ENCODE assay signal across 12 cellular contexts in genomic region chr16:19393226-19394074, GRCh38. TPM values are rescaled to one million over a fixed set of nuclear protein-coding genes. Genes with fewer than 3 reads are reported as not detected.
DNase-seq lines count a peak whose midpoint lies in the region; ATAC-seq and TF ChIP-seq lines count a peak whose summit lies in the region.
"Had no signal": no experiment of that assay in that cellular context is flagged by ENCODE, and none has a peak within 500 bp of the region (broad histone marks: within the 10 kb centered on the region; RNA-seq: fewer than 3 reads in every experiment).

No MANE protein-coding gene starts in this region.

- H3K36me3 ChIP-seq in A673 (ENCODE audit: insufficient read depth, low read length, poor library complexity, severe bottlenecking): no peaks in the 10 kb centered on the region
- H3K36me3 ChIP-seq in mesodermal cell (ENCODE audit: control insufficient read depth, insufficient read depth, low read length): peaks cover 13% of the 10 kb centered on the region
- H3K36me3 ChIP-seq: SJSA1 had no signal

- no peak overlapping the region for H3K4me3 ChIP-seq in A673 (ENCODE audit: low read depth, low read length, poor library complexity, severe bottlenecking)
- no peak overlapping the region for H3K4me3 ChIP-seq in cardiac fibroblast (replicated peaks in 1 of 2; ENCODE audit: low read depth in 2 of 2, low read length in 2 of 2)
- peak overlapping the region; percentile 25 for H3K4me3 ChIP-seq in mesodermal cell (ENCODE audit: extremely low read depth, insufficient read depth, low read length, poor library complexity, severe bottlenecking)
- H3K4me3 ChIP-seq: SJSA1 had no signal

- no peaks in the 10 kb centered on the region for H3K27me3 ChIP-seq in A673 (replicated peaks; ENCODE audit: insufficient read depth, low read depth, low read length, poor library complexity)
- H3K27me3 ChIP-seq: SJSA1 had no signal

- CTCF ChIA-PET in A673 (lab: Charles Lee): no interaction called here

- H3K9me3 ChIP-seq in A673 (ENCODE audit: low read depth, low read length, poor library complexity, severe bottlenecking) (no peaks in the 10 kb centered on the region), mesodermal cell (ENCODE audit: control insufficient read depth, low read length) (peaks cover 28% of the 10 kb centered on the region)
- H3K9me3 ChIP-seq: SJSA1 had no signal

- peak overlapping the region; percentile 65 for H3K27ac ChIP-seq in A673 (ENCODE audit: low read depth, low read length, poor library complexity, severe bottlenecking)
- peak overlapping the region; percentile 99 for H3K27ac ChIP-seq in mesodermal cell (ENCODE audit: low read depth, low read length, severe bottlenecking)
- H3K27ac ChIP-seq: SJSA1 had no signal

- H3K4me1 ChIP-seq in A673 (ENCODE audit: insufficient read depth, low read length, poor library complexity, severe bottlenecking) (peaks cover 12% of the 10 kb centered on the region), mesodermal cell (ENCODE audit: control insufficient read depth, insufficient read depth, low read length, poor library complexity, severe bottlenecking) (peaks cover 24% of the 10 kb centered on the region)
- H3K4me1 ChIP-seq: SJSA1 had no signal

- TF ChIP-seq CTCF in A673 (conservative IDR thresholded peaks at IDR 0.05; ENCODE audit: low read depth, low read length): no peak
- TF ChIP-seq CTCF in cardiac fibroblast (IDR thresholded peaks at IDR 0.05; ENCODE audit: low read depth, low read length): no peak

- peak; percentile 77 for DNase-seq in A673 (ENCODE audit: low spot score)
- DNase-seq in LHCN-M2 (ENCODE audit: low read depth): peak; percentile 18
- DNase-seq in cardiac fibroblast (ENCODE audit: low read depth in 2 of 2): peak; percentile 3 to 32
- DNase-seq in NCI-H345 (lab: John Stamatoyannopoulos, UW): no peak
- DNase-seq: activated CD4-positive, alpha-beta T cell treated with anti-CD3 and anti-CD28 coated beads, Interleukin-2, amount 50 U/mL, for 48 hours; activated naive CD8-positive, alpha-beta T cell treated with anti-CD3 and anti-CD28 coated beads, Interleukin-2, amount 10 ng/mL, durations not matched to agents 7 days and 5 days; NCI-H187 had no signal

- WGBS in mesodermal cell (ENCODE audit: insufficient coverage in 2 of 2), 2 experiments: 45 to 53% methylated on average over 13 of the region's 13 CpGs

- POLR2A ChIA-PET in A673 (lab: Charles Lee; ENCODE audit: low non-redundant PET): no interaction called here

- ATAC-seq in HG03135 (IDR thresholded peaks at IDR 0.05; ENCODE audit: unreplicated experiment) (no peak), GM21825 (IDR thresholded peaks at IDR 0.05; ENCODE audit: unreplicated experiment) (no peak), GM19351 (IDR thresholded peaks at IDR 0.05; ENCODE audit: unreplicated experiment) (no peak)

- BruUV-seq in A673 (replicated peaks; lab: Mats Ljungman, UMichigan): no TSS peak

- intact Hi-C loops in A673 (cut with micrococcal nuclease; ENCODE audit: unreplicated experiment): no loop called here

RNA-seq across cellular contexts. Expression of gene TMC5, which starts 24.2 kb away (rescaled TPM):
- total RNA-seq in A673 (2021) (1.0 and 3.5 TPM in 2 replicates), LHCN-M2 (2014; rRNA removed) (not detected in 2 replicates)
- polyA plus RNA-seq in LHCN-M2 (2012): not detected
- polyA plus RNA-seq in mesodermal cell (2013, experiment 1 of 2): 2.0 TPM
- 2.1 TPM for polyA plus RNA-seq in mesodermal cell (2013, experiment 2 of 2)
- total RNA-seq: activated naive CD8-positive, alpha-beta T cell treated with anti-CD3 and anti-CD28 coated beads, Interleukin-2, amount 10 ng/mL, durations not matched to agents 7 days and 5 days; SJSA1 had no signal
